In the genomic region with DNA sequence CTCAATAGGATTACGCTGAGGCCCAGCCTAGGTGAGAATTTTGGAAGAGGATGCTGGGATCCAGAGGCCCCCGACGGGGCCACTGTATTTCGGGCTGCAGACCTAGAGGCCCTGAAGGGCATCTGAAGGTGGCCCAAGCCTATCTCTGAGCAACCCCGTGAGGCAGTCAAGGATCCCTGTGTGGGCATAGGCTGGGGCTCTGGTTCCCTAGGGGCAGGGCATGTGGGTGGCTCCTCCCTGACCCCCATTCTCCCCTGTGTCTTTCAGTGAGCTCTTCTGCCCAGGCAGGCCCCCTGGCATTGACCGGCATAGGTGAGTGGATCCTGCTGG, we compare ENCODE assay signal across 21 cellular contexts.
DNase-seq lines count a peak whose midpoint lies in the region; ATAC-seq, FAIRE-seq and TF ChIP-seq lines count a peak whose summit lies in the region.
"Had no signal": no experiment of that assay in that cellular context is flagged by ENCODE, and none has a peak within 500 bp of the region (broad histone marks: within the 10 kb centered on the region; RNA-seq: fewer than 3 reads in every experiment).

No MANE protein-coding gene starts in this region.

- peaks cover 3% of the 10 kb centered on the region for H3K9me3 ChIP-seq in hepatocyte (ENCODE audit: low read depth)
- peaks cover 22% of the 10 kb centered on the region for H3K9me3 ChIP-seq in effector memory CD4-positive, alpha-beta T cell (ENCODE audit: control insufficient read depth, low read length)
- H3K9me3 ChIP-seq: A549 had no signal

- no peak overlapping the region for H3K27ac ChIP-seq in hepatocyte
- no peak overlapping the region for H3K27ac ChIP-seq in effector memory CD4-positive, alpha-beta T cell (ENCODE audit: insufficient read depth, low read length, poor library complexity, severe bottlenecking)
- H3K27ac ChIP-seq: A549 had no signal

- H3K9me3 Mint-ChIP-seq in activated naive CD8-positive, alpha-beta T cell treated with anti-CD3 and anti-CD28 coated beads, Interleukin-2, amount 10 ng/mL, durations not matched to agents 7 days and 5 days, result peaks cover 13% of the 10 kb centered on the region
- peaks cover 16% of the 10 kb centered on the region for H3K9me3 Mint-ChIP-seq in activated naive CD8-positive, alpha-beta T cell treated with anti-CD3 and anti-CD28 coated beads, Interleukin-2, amount 50 U/mL, for 24 hours

- no peak for FAIRE-seq in GM12891 (lab: Jason Lieb, UNC)
- FAIRE-seq: A549, GM12878, GM18507, RCC 7860 had no signal

- H3K36me3 ChIP-seq in H7 (replicated peaks; ENCODE audit: control insufficient read depth, insufficient read depth, low read length) (no peaks in the 10 kb centered on the region), hepatocyte (replicated peaks; ENCODE audit: insufficient read depth, low read depth) (no peaks in the 10 kb centered on the region)
- no peaks in the 10 kb centered on the region for H3K36me3 ChIP-seq in effector memory CD4-positive, alpha-beta T cell (ENCODE audit: control insufficient read depth, insufficient read depth, low read length)

- no peak overlapping the region for H3K27ac Mint-ChIP-seq in activated naive CD8-positive, alpha-beta T cell treated with anti-CD3 and anti-CD28 coated beads, Interleukin-2, amount 10 ng/mL, durations not matched to agents 7 days and 5 days
- no peak overlapping the region for H3K27ac Mint-ChIP-seq in activated naive CD8-positive, alpha-beta T cell treated with anti-CD3 and anti-CD28 coated beads, Interleukin-2, amount 50 U/mL, for 24 hours
- H3K27ac Mint-ChIP-seq: CD4-positive, alpha-beta memory T cell had no signal

- H3K36me3 Mint-ChIP-seq in activated naive CD8-positive, alpha-beta T cell treated with anti-CD3 and anti-CD28 coated beads, Interleukin-2, amount 10 ng/mL, durations not matched to agents 7 days and 5 days, result no peaks in the 10 kb centered on the region
- no peaks in the 10 kb centered on the region for H3K36me3 Mint-ChIP-seq in activated naive CD8-positive, alpha-beta T cell treated with anti-CD3 and anti-CD28 coated beads, Interleukin-2, amount 50 U/mL, for 24 hours (ENCODE audit: low read depth)

- H3K4me1 ChIP-seq in hepatocyte (ENCODE audit: insufficient read depth), result no peaks in the 10 kb centered on the region
- no peaks in the 10 kb centered on the region for H3K4me1 ChIP-seq in effector memory CD4-positive, alpha-beta T cell (ENCODE audit: control insufficient read depth, insufficient read depth, low read length, poor library complexity, severe bottlenecking)
- H3K4me1 ChIP-seq: A549 had no signal

- H3K27me3 Mint-ChIP-seq in activated naive CD8-positive, alpha-beta T cell treated with anti-CD3 and anti-CD28 coated beads, Interleukin-2, amount 10 ng/mL, durations not matched to agents 7 days and 5 days, result no peaks in the 10 kb centered on the region
- no peaks in the 10 kb centered on the region for H3K27me3 Mint-ChIP-seq in activated naive CD8-positive, alpha-beta T cell treated with anti-CD3 and anti-CD28 coated beads, Interleukin-2, amount 50 U/mL, for 24 hours
- H3K27me3 Mint-ChIP-seq: CD4-positive, alpha-beta memory T cell had no signal

- no peaks in the 10 kb centered on the region for H3K9me2 ChIP-seq in hepatocyte (replicated peaks; ENCODE audit: insufficient read depth)

- peak; percentile 7 for DNase-seq in activated naive CD8-positive, alpha-beta T cell treated with anti-CD3 and anti-CD28 coated beads, Interleukin-2, amount 10 ng/mL, durations not matched to agents 7 days and 5 days
- DNase-seq in activated naive CD8-positive, alpha-beta T cell treated with anti-CD3 and anti-CD28 coated beads, Interleukin-2, amount 50 U/mL, for 24 hours, result no peak
- DNase-seq in H7 (peak; percentile 16), hepatocyte (ENCODE audit: low spot score) (peak; percentile 1), posterior vena cava (ENCODE audit: low spot score) (peak; percentile 67), SW480 (ENCODE audit: low spot score) (no peak), GM12891 (ENCODE audit: insufficient read length, low spot score) (no peak)
- DNase-seq in effector memory CD4-positive, alpha-beta T cell, result no peak
- DNase-seq: CD4-positive, alpha-beta memory T cell; DMS153; EL; GOT3; MM.1S; NCI-H1092 treated with DMSO at 0.1 percent for 48 hours; NCI-H146; NCI-H2029 treated with DMSO at 0.1 percent for 48 hours; SHP77 treated with DMSO at 0.1 percent for 48 hours had no signal

- no peaks in the 10 kb centered on the region for H3K4me1 Mint-ChIP-seq in activated naive CD8-positive, alpha-beta T cell treated with anti-CD3 and anti-CD28 coated beads, Interleukin-2, amount 10 ng/mL, durations not matched to agents 7 days and 5 days
- H3K4me1 Mint-ChIP-seq in activated naive CD8-positive, alpha-beta T cell treated with anti-CD3 and anti-CD28 coated beads, Interleukin-2, amount 50 U/mL, for 24 hours, result no peaks in the 10 kb centered on the region
- H3K4me1 Mint-ChIP-seq: CD4-positive, alpha-beta memory T cell had no signal

- no peak for TF ChIP-seq CTCF in hepatocyte (IDR thresholded peaks at IDR 0.05; ENCODE audit: poor library complexity)

- no peaks in the 10 kb centered on the region for H4K20me1 ChIP-seq in hepatocyte (ENCODE audit: insufficient read depth, poor library complexity, severe bottlenecking)

- intact Hi-C loops in posterior vena cava (cut with DNase I), result loop anchor here in 1 of 2 donors (5.0 kb wide), 1 partner anchor 1363 kb away; no protein-coding TSS in a partner anchor

- no peak for ATAC-seq in activated naive CD8-positive, alpha-beta T cell treated with anti-CD3 and anti-CD28 coated beads, Interleukin-2, amount 10 ng/mL, durations not matched to agents 7 days and 5 days (ENCODE audit: low read depth)
- no peak for ATAC-seq in activated naive CD8-positive, alpha-beta T cell treated with anti-CD3 and anti-CD28 coated beads, Interleukin-2, amount 50 U/mL, for 24 hours
- ATAC-seq: A549, GM12878 had no signal

- H3K79me2 ChIP-seq in hepatocyte, result no peaks in the 10 kb centered on the region

- no peak overlapping the region for H3K4me2 ChIP-seq in hepatocyte
- H3K4me2 ChIP-seq: A549 had no signal

- H3K27me3 ChIP-seq in H7 (ENCODE audit: control insufficient read depth, insufficient read depth, low read length) (no peaks in the 10 kb centered on the region), hepatocyte (no peaks in the 10 kb centered on the region)
- H3K27me3 ChIP-seq in effector memory CD4-positive, alpha-beta T cell (replicated peaks; ENCODE audit: control insufficient read depth, insufficient read depth, low read length, poor library complexity, severe bottlenecking), result no peaks in the 10 kb centered on the region

- 84% methylated on average over 6 of the region's 6 CpGs for WGBS in hepatocyte (ENCODE audit: low lambda C conversion rate, missing lambda C conversion rate)

- H3K4me3 ChIP-seq in H7 (ENCODE audit: insufficient read depth, low read depth, low read length) (no peak overlapping the region), hepatocyte (no peak overlapping the region)
- H3K4me3 ChIP-seq in effector memory CD4-positive, alpha-beta T cell (ENCODE audit: insufficient read depth, low read depth, low read length, poor library complexity, severe bottlenecking), result no peak overlapping the region
- H3K4me3 ChIP-seq: A549, GM12878 had no signal

- POLR2A ChIA-PET in activated naive CD8-positive, alpha-beta T cell treated with anti-CD3 and anti-CD28 coated beads, Interleukin-2, amount 10 ng/mL, durations not matched to agents 7 days and 5 days (lab: Charles Lee), result no interaction called here

- no peak overlapping the region for H2AFZ ChIP-seq in hepatocyte

- H3K4me3 Mint-ChIP-seq in activated naive CD8-positive, alpha-beta T cell treated with anti-CD3 and anti-CD28 coated beads, Interleukin-2, amount 10 ng/mL, durations not matched to agents 7 days and 5 days, result no peak overlapping the region
- H3K4me3 Mint-ChIP-seq in activated naive CD8-positive, alpha-beta T cell treated with anti-CD3 and anti-CD28 coated beads, Interleukin-2, amount 50 U/mL, for 24 hours, result no peak overlapping the region
- H3K4me3 Mint-ChIP-seq: CD4-positive, alpha-beta memory T cell had no signal

- TF ChIP-seq POLR2A in GM12891 (IDR thresholded peaks at IDR 0.05; ENCODE audit: low read depth, low read length), result no peak

TF ChIP-seq in GM12891, 5 proteins besides CTCF, POLR2A, EP300 and RAD21:
- no peak for TF ChIP-seq POU2F2 (IDR thresholded peaks at IDR 0.05; ENCODE audit: low read depth, low read length)
- TF ChIP-seq PAX5 (IDR thresholded peaks at IDR 0.05; ENCODE audit: insufficient read depth, low read length, severe bottlenecking), result no peak
- TF ChIP-seq SPI1 (IDR thresholded peaks at IDR 0.05; ENCODE audit: low read depth, low read length), result no peak
- no peak for TF ChIP-seq POLR2AphosphoS5 (IDR thresholded peaks at IDR 0.05; ENCODE audit: low read depth, low read length)
- no peak for TF ChIP-seq TAF1 (IDR thresholded peaks at IDR 0.05; ENCODE audit: low read depth, low read length)

Comparison
In these comparisons a context has a peak if more than half of its experiments do, and no peak if none do; other contexts are left out.
1. DNase-seq: peak in activated naive CD8-positive, alpha-beta T cell treated with anti-CD3 and anti-CD28 coated beads, Interleukin-2, amount 10 ng/mL, durations not matched to agents 7 days and 5 days (single experiment), H7 (single experiment), hepatocyte (single experiment) and posterior vena cava (single experiment); none in activated naive CD8-positive, alpha-beta T cell treated with anti-CD3 and anti-CD28 coated beads, Interleukin-2, amount 50 U/mL, for 24 hours (single experiment), SW480 (single experiment), GM12891 (single experiment) and effector memory CD4-positive, alpha-beta T cell (0 of 3).